Comparison of ENCODE assay signal across 12 cellular contexts in genomic region chr18:62384610-62385097, GRCh38. TPM values are rescaled to one million over a fixed set of nuclear protein-coding genes. Genes with fewer than 3 reads are reported as not detected.
DNase-seq lines count a peak whose midpoint lies in the region; ATAC-seq, FAIRE-seq and TF ChIP-seq lines count a peak whose summit lies in the region.
"Had no signal": no experiment of that assay in that cellular context is flagged by ENCODE, and none has a peak within 500 bp of the region (broad histone marks: within the 10 kb centered on the region; RNA-seq: fewer than 3 reads in every experiment).

No MANE protein-coding gene starts in this region.

- H3K79me2 ChIP-seq in keratinocyte (ENCODE audit: control insufficient read depth, insufficient read depth, low read length): no peaks in the 10 kb centered on the region

- no peak overlapping the region for H2AFZ ChIP-seq in keratinocyte (ENCODE audit: control insufficient read depth, low read length)

- H3K9me3 ChIP-seq in heart left ventricle (no peaks in the 10 kb centered on the region), keratinocyte (ENCODE audit: control insufficient read depth, low read depth, low read length) (no peaks in the 10 kb centered on the region), testis (no peaks in the 10 kb centered on the region)

- H3K9me3 Mint-ChIP-seq in chondrocyte (ENCODE audit: low read depth): peaks cover 4% of the 10 kb centered on the region
- H3K9me3 Mint-ChIP-seq: natural killer cell treated with Interleukin-12 subunit alpha and Interleukin-12 subunit beta and Interleukin-15 and Interleukin-18, amount 100 ng/mL, for 72 hours had no signal

- peak in 3 of 4 donors; percentile 50 to 78 (median 50) for ATAC-seq in heart left ventricle
- no peak for ATAC-seq in Right ventricle myocardium inferior
- ATAC-seq in HG03342 (IDR thresholded peaks at IDR 0.05; ENCODE audit: unreplicated experiment): no peak
- ATAC-seq: natural killer cell treated with Interleukin-12 subunit alpha and Interleukin-12 subunit beta and Interleukin-15 and Interleukin-18, amount 100 ng/mL, for 72 hours had no signal

- no peaks in the 10 kb centered on the region for H3K36me3 Mint-ChIP-seq in chondrocyte (ENCODE audit: low read depth)
- H3K36me3 Mint-ChIP-seq: natural killer cell treated with Interleukin-12 subunit alpha and Interleukin-12 subunit beta and Interleukin-15 and Interleukin-18, amount 100 ng/mL, for 72 hours had no signal

- H4K20me1 ChIP-seq in keratinocyte (ENCODE audit: control insufficient read depth, extremely low read depth, insufficient read depth, low read length): no peaks in the 10 kb centered on the region

- H3K36me3 ChIP-seq in heart left ventricle: no peaks in the 10 kb centered on the region
- H3K36me3 ChIP-seq in keratinocyte (ENCODE audit: control insufficient read depth in 2 of 2, extremely low read depth in 1 of 2, insufficient read depth in 2 of 2, low read length in 2 of 2): no peaks in the 10 kb centered on the region
- no peaks in the 10 kb centered on the region for H3K36me3 ChIP-seq in testis (ENCODE audit: low read depth, missing control alignments)

- FAIRE-seq in keratinocyte (lab: Jason Lieb, UNC): no peak

- TF ChIP-seq POLR2A in heart left ventricle (IDR thresholded peaks at IDR 0.05) (no peak), testis (IDR thresholded peaks at IDR 0.05) (no peak)

- peak overlapping the region; percentile 3 for H3K4me2 ChIP-seq in keratinocyte (ENCODE audit: control insufficient read depth, extremely low read depth, insufficient read depth, low read depth, low read length)

- DNase-seq in heart left ventricle (no peak), Right ventricle myocardium inferior (ENCODE audit: missing footprints) (no peak), chondrocyte (ENCODE audit: low spot score) (no peak), keratinocyte (ENCODE audit: low read depth, low spot score) (peak; percentile 64), testis (peak; percentile 18), HK-2 (ENCODE audit: unreplicated experiment) (no peak), HUDEP-2 (lab: John Stamatoyannopoulos, UW; ENCODE audit: unreplicated experiment in 76 of 76) (no peak)
- DNase-seq: activated T-cell treated with anti-CD3 and anti-CD28 coated beads, Interleukin-2, amount 50 U/mL, for 48 hours; NCI-H1048 had no signal

- TF ChIP-seq CTCF in heart left ventricle (IDR thresholded peaks at IDR 0.05): no peak
- TF ChIP-seq CTCF in chondrocyte (IDR thresholded peaks at IDR 0.05): no peak
- TF ChIP-seq CTCF in keratinocyte (optimal IDR thresholded peaks at IDR 0.05 in 1 of 3, IDR thresholded peaks at IDR 0.05 in 1 of 3, conservative IDR thresholded peaks at IDR 0.05 in 1 of 3; ENCODE audit: extremely low read depth in 1 of 3, insufficient read depth in 2 of 3, low read length in 3 of 3): no peak
- TF ChIP-seq CTCF in testis (IDR thresholded peaks at IDR 0.05): no peak

- H3K4me1 Mint-ChIP-seq in chondrocyte (ENCODE audit: low read depth): peaks cover 5% of the 10 kb centered on the region

- H3K4me3 ChIP-seq in heart left ventricle (peak overlapping the region; percentile 12 to 61 (median 46)), keratinocyte (ENCODE audit: control insufficient read depth in 2 of 3, extremely low read depth in 1 of 3, insufficient read depth in 2 of 3, low read depth in 1 of 3, low read length in 3 of 3) (no peak overlapping the region), testis (peak overlapping the region; percentile 39 to 58)
- H3K4me3 ChIP-seq: HAP-1 had no signal

- no peak overlapping the region for H3K9ac ChIP-seq in keratinocyte (ENCODE audit: control insufficient read depth, extremely low read depth, insufficient read depth, low read length)

- intact Hi-C loops in heart left ventricle (cut with DNase I): no loop called here
- intact Hi-C loops in Right ventricle myocardium inferior (cut with DNase I): no loop called here
- intact Hi-C loops in testis (cut with DNase I; ENCODE audit: low total_unique reads): no loop called here

- no peaks in the 10 kb centered on the region for H3K9me1 ChIP-seq in keratinocyte (ENCODE audit: control insufficient read depth, extremely low read depth, insufficient read depth, low read length)

- no peak overlapping the region for H3K27ac Mint-ChIP-seq in chondrocyte (ENCODE audit: unreplicated experiment)
- H3K27ac Mint-ChIP-seq: natural killer cell treated with Interleukin-12 subunit alpha and Interleukin-12 subunit beta and Interleukin-15 and Interleukin-18, amount 100 ng/mL, for 72 hours had no signal

- H3K27me3 Mint-ChIP-seq in chondrocyte (ENCODE audit: low read depth): peaks cover 2% of the 10 kb centered on the region

- H3K4me1 ChIP-seq in heart left ventricle (peaks cover 0 to 6% (median 0%) of the 10 kb centered on the region in 12 donors), keratinocyte (ENCODE audit: control insufficient read depth, extremely low read depth, insufficient read depth, low read length) (peaks cover 8% of the 10 kb centered on the region), testis (no peaks in the 10 kb centered on the region)

- H3K4me3 Mint-ChIP-seq in chondrocyte (ENCODE audit: unreplicated experiment): peak overlapping the region; percentile 45
- H3K4me3 Mint-ChIP-seq: natural killer cell treated with Interleukin-12 subunit alpha and Interleukin-12 subunit beta and Interleukin-15 and Interleukin-18, amount 100 ng/mL, for 72 hours had no signal

- peaks cover 0 to 8% (median 0%) of the 10 kb centered on the region in 9 donors for H3K27me3 ChIP-seq in heart left ventricle
- no peaks in the 10 kb centered on the region for H3K27me3 ChIP-seq in keratinocyte (ENCODE audit: control insufficient read depth, extremely low read depth, insufficient read depth, low read length)
- H3K27me3 ChIP-seq in testis: no peaks in the 10 kb centered on the region

- WGBS in heart left ventricle, 4 donors: 32 to 50% (median 39%) methylated on average over 22 to 46 of the region's 46 CpGs
- 59 to 62% methylated on average over 21 to 38 of the region's 46 CpGs for WGBS in testis, 2 donors

- dilution Hi-C loops in keratinocyte (cut with MboI; ENCODE audit: extremely low pct_ligation_motif_present, low sequenced_read_pairs): no loop called here

- H3K27ac ChIP-seq in heart left ventricle (no peak overlapping the region), keratinocyte (ENCODE audit: control insufficient read depth, insufficient read depth, low read length) (no peak overlapping the region), testis (no peak overlapping the region)

RNA-seq across cellular contexts. Expression of gene TNFRSF11A, which starts 59.5 kb away (rescaled TPM):
- total RNA-seq in heart left ventricle: 1 to 10 TPM in 8 of 9 donors, under 1 TPM in 1; 0.16 to 5.0 (median 1.5) TPM
- under 1 TPM; 0.23 to 0.42 TPM for polyA plus RNA-seq in heart left ventricle
- 1.1 TPM for total RNA-seq in Right ventricle myocardium inferior
- total RNA-seq in chondrocyte: 0.17 to 0.49 TPM (median 0.22 TPM) in 3 replicates
- 0.40 to 0.52 TPM (median 0.51 TPM) in 3 replicates for polyA plus RNA-seq in keratinocyte
- not detected for polyA plus RNA-seq in keratinocyte (2011; ENCODE audit: low read depth)
- polyA plus RNA-seq in keratinocyte (2011; cell fraction: cytosol; rRNA removed): 0.11 and 0.17 TPM in 2 replicates
- polyA plus RNA-seq in keratinocyte (2011; cell fraction: nucleus; rRNA removed): 0.81 and 1.0 TPM in 2 replicates
- 0.20 and 0.55 TPM in 2 replicates for polyA plus RNA-seq in keratinocyte (2012; ENCODE audit: low replicate concordance)
- polyA minus RNA-seq in keratinocyte: 0.22 to 0.66 TPM (median 0.36 TPM) in 3 replicates
- 2.5 TPM for polyA minus RNA-seq in keratinocyte (2011; cell fraction: cytosol; rRNA and poly(A)+ RNA removed)
- polyA minus RNA-seq in keratinocyte (2011; cell fraction: nucleus; rRNA and poly(A)+ RNA removed): 0.32 and 0.62 TPM in 2 replicates
- total RNA-seq in testis: 1 to 10 TPM; 2.4 to 3.0 TPM
- polyA plus RNA-seq in testis (ENCODE audit: insufficient read depth, low read depth, low replicate concordance): 3.3 TPM

Comparison
In these comparisons a context has a peak if more than half of its experiments do, and no peak if none do; other contexts are left out.
1. ATAC-seq: peak in heart left ventricle (3 of 4); none in Right ventricle myocardium inferior (single experiment) and HG03342 (single experiment).
2. DNase-seq: peak in keratinocyte (single experiment) and testis (single experiment); none in heart left ventricle (0 of 5), Right ventricle myocardium inferior (single experiment), chondrocyte (single experiment), HK-2 (single experiment) and HUDEP-2 (0 of 76).
3. H3K4me3 ChIP-seq: peak in heart left ventricle (12 of 12) and testis (2 of 2); none in keratinocyte (0 of 3).